8 cellular contexts compared by ENCODE assay signal in genomic region chr21:25733859-25734653, GRCh38. TPM values are rescaled to one million over a fixed set of nuclear protein-coding genes. Genes with fewer than 3 reads are reported as not detected.
DNase-seq lines count a peak whose midpoint lies in the region; ATAC-seq and TF ChIP-seq lines count a peak whose summit lies in the region.

No MANE protein-coding gene starts in this region.

- H3K27ac Mint-ChIP-seq in central memory CD8-positive, alpha-beta T cell (ENCODE audit: low read depth): peak overlapping the region; percentile 97

- no peaks in the 10 kb centered on the region for H3K9me3 Mint-ChIP-seq in central memory CD8-positive, alpha-beta T cell

- in situ Hi-C loops in SK-MEL-5 (cut with HindIII; ENCODE audit: low pct_unique_long_range_greater_than_20kb, low sequenced_read_pairs): no loop called here

- no peak for TF ChIP-seq CTCF in BE2C (IDR thresholded peaks at IDR 0.05; ENCODE audit: low read depth, low read length)

- H3K36me3 ChIP-seq in BE2C: peaks cover 15% of the 10 kb centered on the region

- peak overlapping the region; percentile 73 for H3K4me3 ChIP-seq in BE2C (ENCODE audit: low read depth, low read length)

- H3K27me3 ChIP-seq in BE2C: no peaks in the 10 kb centered on the region
- no peaks in the 10 kb centered on the region for H3K27me3 ChIP-seq in layer of hippocampus (ENCODE audit: control insufficient read depth, insufficient read depth, low read length)

- peak overlapping the region; percentile 98 for H3K27ac ChIP-seq in layer of hippocampus (ENCODE audit: low read depth, low read length)

- peaks cover 26% of the 10 kb centered on the region for H3K36me3 Mint-ChIP-seq in central memory CD8-positive, alpha-beta T cell (ENCODE audit: insufficient read depth)

- peak overlapping the region; percentile 95 for H3K4me3 Mint-ChIP-seq in central memory CD8-positive, alpha-beta T cell

- no peaks in the 10 kb centered on the region for H3K4me1 ChIP-seq in BE2C

- no peaks in the 10 kb centered on the region for H3K9me3 ChIP-seq in BE2C

- H3K4me1 Mint-ChIP-seq in central memory CD8-positive, alpha-beta T cell: peaks cover 41% of the 10 kb centered on the region

- DNase-seq in BE2C (peak; percentile 24), SK-MEL-5 (ENCODE audit: low read depth, low spot score) (peak; percentile 45), NCI-H774 (lab: John Stamatoyannopoulos, UW) (no peak)
- DNase-seq in central memory CD8-positive, alpha-beta T cell (ENCODE audit: low spot score in 2 of 2): peak in 1 of 2 donors; percentile 14
- peak; percentile 14 to 27 for DNase-seq in stimulated activated CD4-positive, alpha-beta T cell treated with anti-CD3 and anti-CD28 coated beads, Interleukin-4, amount 100 ng/mL, for 48 hours (ENCODE audit: low read depth in 2 of 2)

- H3K27me3 Mint-ChIP-seq in central memory CD8-positive, alpha-beta T cell: no peaks in the 10 kb centered on the region

- ATAC-seq in GM18873 (IDR thresholded peaks at IDR 0.05; ENCODE audit: low FRiP score, unreplicated experiment) (peak; percentile 4), HG03354 (IDR thresholded peaks at IDR 0.05; ENCODE audit: poor library complexity, severe bottlenecking, unreplicated experiment) (peak; percentile 16)
- no peak for ATAC-seq in central memory CD8-positive, alpha-beta T cell (replicated peaks; ENCODE audit: extremely low read depth, poor library complexity, severe bottlenecking)

RNA-seq across cellular contexts. Expression of gene ATP5PF, which starts 0.6 kb away (rescaled TPM):
- polyA plus RNA-seq in BE2C (2012; ENCODE audit: insufficient read depth, insufficient read length, low read depth): 160 TPM
- total RNA-seq in SK-MEL-5 (2014; rRNA removed; shearing (Covaris generic)): 135 and 167 TPM in 2 replicates
- 221 and 300 TPM in 2 replicates for polyA plus RNA-seq in SK-MEL-5 (2015; cell fraction: cytosol; rRNA removed)
- polyA plus RNA-seq in SK-MEL-5 (2015; cell fraction: nucleus; rRNA removed): 12.6 and 32.9 TPM in 2 replicates

RNA-seq across cellular contexts. Expression of gene GABPA, which starts 0.7 kb away (rescaled TPM):
- polyA plus RNA-seq in BE2C (2012; ENCODE audit: insufficient read depth, insufficient read length, low read depth): 22.9 TPM
- total RNA-seq in SK-MEL-5 (2014; rRNA removed; shearing (Covaris generic)): 17.4 and 17.8 TPM in 2 replicates
- 12.4 and 14.9 TPM in 2 replicates for polyA plus RNA-seq in SK-MEL-5 (2015; cell fraction: cytosol; rRNA removed)
- polyA plus RNA-seq in SK-MEL-5 (2015; cell fraction: nucleus; rRNA removed): 28.7 and 28.9 TPM in 2 replicates
